In genomic region chr15:66251790-66252355, GRCh38 we compare ENCODE assay signal across 2 cellular contexts.
TF ChIP-seq lines count a peak whose summit lies in the region.

No MANE protein-coding gene starts in this region.

TF ChIP-seq in SK-N-SH, 30 proteins besides CTCF, POLR2A, EP300 and RAD21 (continued from another document):
- TF ChIP-seq MAX (IDR thresholded peaks at IDR 0.05; ENCODE audit: low read depth), result no peak
- TF ChIP-seq CHD2 (IDR thresholded peaks at IDR 0.05; ENCODE audit: low read length, partially characterized antibody), result no peak
- no peak for TF ChIP-seq SIN3A (IDR thresholded peaks at IDR 0.05; ENCODE audit: borderline replicate concordance, low read depth, low read length)
- TF ChIP-seq NFIC (IDR thresholded peaks at IDR 0.05; ENCODE audit: borderline replicate concordance), result no peak
- no peak for TF ChIP-seq YY1 (IDR thresholded peaks at IDR 0.05; ENCODE audit: low read depth)
- no peak for TF ChIP-seq TCF12 (IDR thresholded peaks at IDR 0.05)
- TF ChIP-seq GABPA (IDR thresholded peaks at IDR 0.05; ENCODE audit: low read depth), result no peak
- no peak for TF ChIP-seq TEAD4 (IDR thresholded peaks at IDR 0.05; ENCODE audit: borderline replicate concordance, insufficient read depth)
- no peak for TF ChIP-seq NRF1 (IDR thresholded peaks at IDR 0.05; ENCODE audit: low read depth, low read length)
- TF ChIP-seq REST (IDR thresholded peaks at IDR 0.05; ENCODE audit: low read depth, low read length), result no peak
- no peak for TF ChIP-seq USF2 (IDR thresholded peaks at IDR 0.05; ENCODE audit: borderline replicate concordance, low read depth, low read length)

TF ChIP-seq in SK-N-SH treated with all-trans-retinoic acid at 6 μM for 48 hours, 23 proteins besides CTCF, POLR2A, EP300 and RAD21 (continued from another document):
- no peak for TF ChIP-seq POU6F1 (CRISPR knock-in tag; IDR thresholded peaks at IDR 0.05; ENCODE audit: borderline replicate concordance, low read depth)
- no peak for TF ChIP-seq ARNTL (CRISPR knock-in tag; IDR thresholded peaks at IDR 0.05; ENCODE audit: borderline replicate concordance, low read depth)
- TF ChIP-seq PPARA (CRISPR knock-in tag; IDR thresholded peaks at IDR 0.05; ENCODE audit: borderline replicate concordance), result no peak
- TF ChIP-seq RARB (CRISPR knock-in tag; IDR thresholded peaks at IDR 0.05), result no peak
- TF ChIP-seq ZC3H10 (CRISPR knock-in tag; IDR thresholded peaks at IDR 0.05), result no peak
- TF ChIP-seq BACH2 (CRISPR knock-in tag; IDR thresholded peaks at IDR 0.05; ENCODE audit: borderline replicate concordance), result no peak
- TF ChIP-seq OSR1 (CRISPR knock-in tag; IDR thresholded peaks at IDR 0.05), result no peak
- TF ChIP-seq CSRNP3 (CRISPR knock-in tag; IDR thresholded peaks at IDR 0.05), result no peak
- TF ChIP-seq CSDC2 (CRISPR knock-in tag; IDR thresholded peaks at IDR 0.05), result no peak
- no peak for TF ChIP-seq TSHZ2 (CRISPR knock-in tag; IDR thresholded peaks at IDR 0.05)
- TF ChIP-seq PATZ1 (CRISPR knock-in tag; IDR thresholded peaks at IDR 0.05; ENCODE audit: borderline replicate concordance), result no peak
- no peak for TF ChIP-seq ISL1 (CRISPR knock-in tag; IDR thresholded peaks at IDR 0.05)
- no peak for TF ChIP-seq TOX (CRISPR knock-in tag; IDR thresholded peaks at IDR 0.05; ENCODE audit: borderline replicate concordance)
